ENCODE assay signal across 19 cellular contexts in genomic region chr9:73583590-73583989, GRCh38.
A peak's percentile ranks its signal among the peaks of the same experiment; 100 is the strongest.
DNase-seq lines count a peak whose midpoint lies in the region; ATAC-seq, FAIRE-seq and TF ChIP-seq lines count a peak whose summit lies in the region.
"Had no signal": no experiment of that assay in that cellular context is flagged by ENCODE, and none has a peak within 500 bp of the region (broad histone marks: within the 10 kb centered on the region; RNA-seq: fewer than 3 reads in every experiment).

No MANE protein-coding gene starts in this region.

- H3K27me3 ChIP-seq in MG63 (no peaks in the 10 kb centered on the region), keratinocyte (ENCODE audit: control insufficient read depth, extremely low read depth, insufficient read depth, low read length) (no peaks in the 10 kb centered on the region), HAP-1 (ENCODE audit: low read depth) (peaks cover 4% of the 10 kb centered on the region; the same call in 1 of the 2 replicates)
- H3K27me3 ChIP-seq: testis had no signal

- H3K4me2 ChIP-seq in keratinocyte (ENCODE audit: control insufficient read depth, extremely low read depth, insufficient read depth, low read depth, low read length) = no peak overlapping the region

- H3K4me1 ChIP-seq in keratinocyte (ENCODE audit: control insufficient read depth, extremely low read depth, insufficient read depth, low read length) (no peaks in the 10 kb centered on the region), HAP-1 (no peaks in the 10 kb centered on the region)
- H3K4me1 ChIP-seq: SJSA1, testis had no signal

- H3K4me3 ChIP-seq in MG63 (no peak overlapping the region), astrocyte of the spinal cord (ENCODE audit: low read depth, low read length) (no peak overlapping the region), keratinocyte (ENCODE audit: control insufficient read depth in 2 of 3, extremely low read depth in 1 of 3, insufficient read depth in 2 of 3, low read depth in 1 of 3, low read length in 3 of 3) (no peak overlapping the region), HAP-1 (no peak overlapping the region)
- H3K4me3 ChIP-seq: left ventricle myocardium inferior, SJSA1, testis had no signal

- H3K9me1 ChIP-seq in keratinocyte (ENCODE audit: control insufficient read depth, extremely low read depth, insufficient read depth, low read length) = no peaks in the 10 kb centered on the region

- H4K20me1 ChIP-seq in keratinocyte (ENCODE audit: control insufficient read depth, extremely low read depth, insufficient read depth, low read length) = no peaks in the 10 kb centered on the region

- TF ChIP-seq CTCF in astrocyte of the spinal cord (IDR thresholded peaks at IDR 0.05; ENCODE audit: low read depth, low read length) (no peak), keratinocyte (optimal IDR thresholded peaks at IDR 0.05 in 1 of 3, IDR thresholded peaks at IDR 0.05 in 1 of 3, conservative IDR thresholded peaks at IDR 0.05 in 1 of 3; ENCODE audit: extremely low read depth in 1 of 3, insufficient read depth in 2 of 3, low read length in 3 of 3) (no peak), GM20000 (IDR thresholded peaks at IDR 0.05; ENCODE audit: extremely low read depth, missing control alignments) (no peak)

- dilution Hi-C loops in keratinocyte (cut with MboI; ENCODE audit: extremely low pct_ligation_motif_present, low sequenced_read_pairs) = no loop called here

- no peak for ATAC-seq in GM19023 (IDR thresholded peaks at IDR 0.05; ENCODE audit: unreplicated experiment)

- H3K79me2 ChIP-seq in keratinocyte (ENCODE audit: control insufficient read depth, insufficient read depth, low read length) = no peaks in the 10 kb centered on the region

- FAIRE-seq in keratinocyte (lab: Jason Lieb, UNC) = peak; percentile 60

- no peaks in the 10 kb centered on the region for H3K9me3 ChIP-seq in MG63
- no peaks in the 10 kb centered on the region for H3K9me3 ChIP-seq in keratinocyte (ENCODE audit: control insufficient read depth, low read depth, low read length)
- no peaks in the 10 kb centered on the region for H3K9me3 ChIP-seq in HAP-1
- H3K9me3 ChIP-seq: left ventricle myocardium inferior, SJSA1, testis had no signal

- H3K36me3 ChIP-seq in MG63 (no peaks in the 10 kb centered on the region), keratinocyte (ENCODE audit: control insufficient read depth in 2 of 2, extremely low read depth in 1 of 2, insufficient read depth in 2 of 2, low read length in 2 of 2) (no peaks in the 10 kb centered on the region), HAP-1 (replicated peaks) (no peaks in the 10 kb centered on the region)
- H3K36me3 ChIP-seq: left ventricle myocardium inferior, SJSA1 had no signal

- in situ Hi-C loops in ACHN (cut with HindIII; ENCODE audit: low pct_ligation_motif_present, low pct_unique_long_range_greater_than_20kb, low sequenced_read_pairs) = no loop called here
- in situ Hi-C loops in astrocyte of the spinal cord (cut with HindIII; ENCODE audit: low sequenced_read_pairs) = no loop called here
- in situ Hi-C loops in HAP-1 (cut with MboI; ENCODE audit: low sequenced_read_pairs) = no loop called here

- H3K27ac ChIP-seq in keratinocyte (ENCODE audit: control insufficient read depth, insufficient read depth, low read length) = no peak overlapping the region
- H3K27ac ChIP-seq: left ventricle myocardium inferior, SJSA1, testis had no signal

- DNase-seq in ACHN = peak; percentile 1
- peak; percentile 48 for DNase-seq in MG63
- peak; percentile 67 for DNase-seq in astrocyte of the spinal cord (ENCODE audit: low read depth, low spot score)
- no peak for DNase-seq in keratinocyte (ENCODE audit: low read depth, low spot score)
- no peak for DNase-seq in GM20000 (ENCODE audit: low spot score)
- DNase-seq in HAP-1 (ENCODE audit: low spot score in 2 of 2) = no peak
- DNase-seq in NCI-H128 (lab: John Stamatoyannopoulos, UW; ENCODE audit: unreplicated experiment) = no peak
- DNase-seq: activated CD4-positive, alpha-beta memory T cell treated with anti-CD3 and anti-CD28 coated beads for 36 hours; activated naive CD4-positive, alpha-beta T cell treated with Interleukin-2 at 50 U/mL for 16 hours; activated T-cell treated with anti-CD3 and anti-CD28 coated beads, Interleukin-2, amount 50 U/mL, for 24 hours; CD4-positive, alpha-beta memory T cell; foreskin melanocyte; left ventricle myocardium inferior; NCI-H1105; NCI-H2081 treated with DMSO at 0.1 percent for 48 hours; NCI-H526 treated with DMSO at 0.1 percent for 48 hours; testis had no signal

- no peak overlapping the region for H3K9ac ChIP-seq in keratinocyte (ENCODE audit: control insufficient read depth, extremely low read depth, insufficient read depth, low read length)

- no peak overlapping the region for H2AFZ ChIP-seq in keratinocyte (ENCODE audit: control insufficient read depth, low read length)

Comparison
In these comparisons a context has a peak if more than half of its experiments do, and no peak if none do; other contexts are left out.
1. DNase-seq: peak in ACHN (single experiment), MG63 (single experiment) and astrocyte of the spinal cord (single experiment); none in keratinocyte (single experiment), GM20000 (single experiment), HAP-1 (0 of 2) and NCI-H128 (single experiment).